Comparison of ENCODE assay signal across 7 cellular contexts in the genomic region with DNA sequence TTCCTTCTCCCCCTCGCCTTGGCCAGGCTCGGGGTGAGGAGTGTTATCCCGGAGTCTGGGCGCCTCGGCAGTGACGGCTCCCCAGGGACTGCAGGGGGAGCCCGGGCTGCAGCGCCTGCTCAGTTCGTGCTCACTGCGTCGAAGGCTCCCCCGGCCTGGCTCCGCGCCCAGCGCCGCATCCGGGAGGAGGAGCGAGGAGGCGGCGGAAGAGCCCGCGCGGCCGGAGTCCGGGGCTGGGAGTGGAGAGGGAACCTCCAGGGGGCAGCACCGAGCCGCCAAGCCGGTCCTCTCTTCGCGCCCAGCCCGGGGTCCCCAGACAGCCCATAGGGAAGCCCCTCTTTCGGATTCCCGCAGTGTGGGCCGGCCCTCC. TPM values are rescaled to one million over a fixed set of nuclear protein-coding genes. Genes with fewer than 3 reads are reported as not detected.
DNase-seq lines count a peak whose midpoint lies in the region; ATAC-seq, FAIRE-seq and TF ChIP-seq lines count a peak whose summit lies in the region.

No MANE protein-coding gene starts in this region.

- TF ChIP-seq EP300 in sigmoid colon (IDR thresholded peaks at IDR 0.05): no peak

- no peaks in the 10 kb centered on the region for H3K36me3 ChIP-seq in sigmoid colon

- no peaks in the 10 kb centered on the region for H3K9me3 ChIP-seq in sigmoid colon

- peak overlapping the region; percentile 55 for H3K4me3 ChIP-seq in astrocyte of the spinal cord (ENCODE audit: low read depth, low read length)
- peak overlapping the region; percentile 62 to 86 (median 76) for H3K4me3 ChIP-seq in sigmoid colon

- in situ Hi-C loops in astrocyte of the spinal cord (cut with HindIII; ENCODE audit: low sequenced_read_pairs): no loop called here

- H3K27me3 ChIP-seq in sigmoid colon: no peaks in the 10 kb centered on the region

- TF ChIP-seq CTCF in astrocyte of the spinal cord (IDR thresholded peaks at IDR 0.05; ENCODE audit: low read depth, low read length): peak; percentile 72
- TF ChIP-seq CTCF in sigmoid colon (IDR thresholded peaks at IDR 0.05): peak; percentile 91 to 97 (median 94)

- peak; percentile 87 for DNase-seq in GM18507 (ENCODE audit: extremely low spot score, insufficient read length, low read depth)
- peak; percentile 23 for DNase-seq in NCI-H187 treated with DMSO at 0.1 percent for 48 hours (lab: John Stamatoyannopoulos, UW)
- peak; percentile 93 for DNase-seq in T1000 (lab: John Stamatoyannopoulos, UW)
- DNase-seq in astrocyte of the spinal cord (ENCODE audit: low read depth, low spot score): peak; percentile 96
- peak; percentile 69 for DNase-seq in iPS DF 19.7 (ENCODE audit: low read depth, low spot score)
- peak; percentile 98 for DNase-seq in sigmoid colon

- FAIRE-seq in GM18507 (lab: Jason Lieb, UNC): no peak

- peak; percentile 40 for ATAC-seq in HG02970 (IDR thresholded peaks at IDR 0.05; ENCODE audit: low FRiP score, unreplicated experiment)

- WGBS in sigmoid colon, 2 donors: 0% methylated on average over 34 of the region's 34 CpGs

- intact Hi-C loops in sigmoid colon (cut with DNase I): loop anchor here (1.0 to 2.0 kb wide), 2 partner anchors 28 to 79 kb away; a partner anchor contains a TSS

- H3K4me1 ChIP-seq in sigmoid colon: peaks cover 0 to 32% (median 28%) of the 10 kb centered on the region in 4 donors

- peak; percentile 64 to 73 for TF ChIP-seq POLR2A in sigmoid colon (IDR thresholded peaks at IDR 0.05)

- peak overlapping the region; percentile 96 to 99 (median 98) for H3K27ac ChIP-seq in sigmoid colon

RNA-seq across cellular contexts. Expression of a gene that starts 1.3 kb away (rescaled TPM):
- 100 to 1,000 TPM in 1 of 4 donors, 10 to 100 TPM in 3; 18.5 to 146 (median 62.0) TPM for total RNA-seq in sigmoid colon
- 10 to 100 TPM; 17.6 to 85.0 (median 69.1) TPM for polyA plus RNA-seq in sigmoid colon

RNA-seq across cellular contexts. Expression of a gene that starts 25.1 kb away (rescaled TPM):
- 10 to 100 TPM in 3 of 4 donors, 1 to 10 TPM in 1; 7.7 to 24.6 (median 14.8) TPM for total RNA-seq in sigmoid colon
- 1 to 10 TPM in 2 of 3 donors, under 1 TPM in 1; 0.92 to 4.8 (median 3.7) TPM for polyA plus RNA-seq in sigmoid colon

Comparison
In these comparisons a context has a peak if more than half of its experiments do, and no peak if none do; other contexts are left out.
1. Peak in every context shown above with its lines: DNase-seq, ATAC-seq, H3K4me3 ChIP-seq and H3K27ac ChIP-seq.
2. DNase-seq: peak in every context shown above with its lines; median percentile 98 in sigmoid colon; 96 in astrocyte of the spinal cord; 93 in T1000; 87 in GM18507; 69 in iPS DF 19.7; 23 in NCI-H187 treated with DMSO at 0.1 percent for 48 hours.